ENCODE assay signal across 1 cellular context in genomic region chr9:136791466-136792276, GRCh38.
TF ChIP-seq lines count a peak whose summit lies in the region.

No MANE protein-coding gene starts in this region.

TF ChIP-seq in IMR-90, 13 proteins besides CTCF, POLR2A, EP300 and RAD21 (continued from another document):
- TF ChIP-seq RFX5 (IDR thresholded peaks at IDR 0.05; ENCODE audit: low read depth, low read length) (no peak), MAFK (IDR thresholded peaks at IDR 0.05; ENCODE audit: low read depth, low read length) (no peak), SMC3 (IDR thresholded peaks at IDR 0.05; ENCODE audit: low read depth, low read length) (0 out of 2 replicates have a peak, but pooled peaks have one; percentile 17)
